ENCODE assay signal across 8 cellular contexts in genomic region chr12:57092876-57093411, GRCh38. TPM values are rescaled to one million over a fixed set of nuclear protein-coding genes. Genes with fewer than 3 reads are reported as not detected.
DNase-seq lines count a peak whose midpoint lies in the region; ATAC-seq and TF ChIP-seq lines count a peak whose summit lies in the region.
"Had no signal": no experiment of that assay in that cellular context is flagged by ENCODE, and none has a peak within 500 bp of the region (broad histone marks: within the 10 kb centered on the region; RNA-seq: fewer than 3 reads in every experiment).

No MANE protein-coding gene starts in this region.

- CTCF ChIA-PET in mammary epithelial cell (lab: Charles Lee; ENCODE audit: low non-redundant PET), result interaction anchor here (0.5 to 0.6 kb wide), 2 partner anchors 19 to 1119 kb away, joined by 4 to 8 read pairs; partner anchors contain the start of gene RAB5B

- no peaks in the 10 kb centered on the region for H3K27me3 ChIP-seq in HUES48 (ENCODE audit: control insufficient read depth, insufficient read depth, low read length)
- no peaks in the 10 kb centered on the region for H3K27me3 ChIP-seq in mammary epithelial cell (ENCODE audit: insufficient read depth, low read length)

- no peaks in the 10 kb centered on the region for H4K20me1 ChIP-seq in mammary epithelial cell (ENCODE audit: insufficient read depth, low read length)

- in situ Hi-C loops in mammary epithelial cell (cut with MboI; ENCODE audit: low sequenced_read_pairs in 2 of 2), result no loop called here

- dilution Hi-C loops in mammary epithelial cell (cut with HindIII; ENCODE audit: low sequenced_read_pairs), result no loop called here

- no peak for TF ChIP-seq POLR2A in lower leg skin (IDR thresholded peaks at IDR 0.05)

- H3K36me3 ChIP-seq in HUES48 (ENCODE audit: control insufficient read depth, insufficient read depth, low read length), result peaks cover 40% of the 10 kb centered on the region
- H3K36me3 ChIP-seq in mammary epithelial cell (ENCODE audit: insufficient read depth, low read length), result peaks cover 20% of the 10 kb centered on the region

- TF ChIP-seq CTCF in mammary epithelial cell (conservative IDR thresholded peaks at IDR 0.05 in 1 of 2, IDR thresholded peaks at IDR 0.05 in 1 of 2; ENCODE audit: extremely low read depth in 1 of 2, insufficient read depth in 1 of 2, low read depth in 1 of 2, low read length in 2 of 2) (no peak), lower leg skin (IDR thresholded peaks at IDR 0.05) (no peak)

- no peaks in the 10 kb centered on the region for H3K9me3 ChIP-seq in HUES48 (ENCODE audit: control insufficient read depth, insufficient read depth, low read length)
- no peaks in the 10 kb centered on the region for H3K9me3 ChIP-seq in mammary epithelial cell (replicated peaks; ENCODE audit: insufficient read depth, low read length)

- WGBS in mammary epithelial cell (ENCODE audit: low coverage, missing lambda C conversion rate), result 57% methylated on average over 1 of the region's 4 CpGs
- 67 to 73% methylated on average over 4 of the region's 4 CpGs for WGBS in lower leg skin, 2 donors

- no peak for ATAC-seq in HG02884 (IDR thresholded peaks at IDR 0.05; ENCODE audit: unreplicated experiment)
- no peak for ATAC-seq in GM21737 (IDR thresholded peaks at IDR 0.05; ENCODE audit: unreplicated experiment)

- H3K27ac ChIP-seq in HUES48 (ENCODE audit: low read depth, low read length) (peak overlapping the region; percentile 73), mammary epithelial cell (ENCODE audit: insufficient read depth, low read depth, low read length) (no peak overlapping the region)

- H3K4me2 ChIP-seq in mammary epithelial cell (ENCODE audit: insufficient read depth, low read depth, low read length), result peak overlapping the region; percentile 67

- H3K4me3 ChIP-seq in HUES48 (ENCODE audit: low read depth, low read length) (no peak overlapping the region), mammary epithelial cell (replicated peaks in 1 of 3; ENCODE audit: insufficient read depth in 1 of 3, low read depth in 2 of 3, low read length in 3 of 3) (no peak overlapping the region), skeletal muscle cell (ENCODE audit: low read depth, low read length) (peak overlapping the region; percentile 1), lower leg skin (ENCODE audit: low read depth, poor library complexity, severe bottlenecking) (no peak overlapping the region)

- no TSS peak for BruUV-seq in mammary epithelial cell (replicated peaks; lab: Mats Ljungman, UMichigan)

- no peak for DNase-seq in mammary epithelial cell
- no peak for DNase-seq in skeletal muscle cell (ENCODE audit: low read depth)
- no peak for DNase-seq in lower leg skin (ENCODE audit: low spot score in 2 of 2)
- DNase-seq: hippocampal formation, NCI-H446 treated with DMSO at 0.1 percent for 48 hours had no signal

- H3K9ac ChIP-seq in HUES48 (ENCODE audit: low read depth, low read length), result no peak overlapping the region
- no peak overlapping the region for H3K9ac ChIP-seq in mammary epithelial cell (ENCODE audit: insufficient read depth, low read length)

- H3K4me1 ChIP-seq in HUES48 (ENCODE audit: control insufficient read depth, insufficient read depth, low read length) (peaks cover 12% of the 10 kb centered on the region), mammary epithelial cell (ENCODE audit: insufficient read depth, low read length) (peaks cover 71% of the 10 kb centered on the region)

- H2AFZ ChIP-seq in mammary epithelial cell (ENCODE audit: low read depth, low read length), result no peak overlapping the region

- H3K79me2 ChIP-seq in mammary epithelial cell (ENCODE audit: insufficient read depth, low read length), result peaks cover 48% of the 10 kb centered on the region

- intact Hi-C loops in mammary epithelial cell (cut with micrococcal nuclease), result loop anchor here (1.0 kb wide), 2 partner anchors 24 to 85 kb away; no protein-coding TSS in a partner anchor
- intact Hi-C loops in lower leg skin (cut with DNase I; ENCODE audit: low total_unique reads), result no loop called here

RNA-seq across cellular contexts. Expression of gene NAB2, which starts 4.0 kb away (rescaled TPM):
- total RNA-seq in mammary epithelial cell (10 to 100 TPM; 33.8 to 35.3 TPM), lower leg skin (10 to 100 TPM; 44.1 to 89.6 (median 64.6) TPM)
- polyA plus RNA-seq in mammary epithelial cell, result 28.4 TPM
- polyA minus RNA-seq in mammary epithelial cell, result 66.6 TPM

RNA-seq across cellular contexts. Expression of gene NEMP1, which starts 14.4 kb away (rescaled TPM):
- total RNA-seq in mammary epithelial cell (10 to 100 TPM in 1 of 2 donors, 1 to 10 TPM in 1; 7.3 to 31.0 TPM), lower leg skin (1 to 10 TPM; 7.0 to 9.2 (median 7.9) TPM)
- 11.4 TPM for polyA plus RNA-seq in mammary epithelial cell
- polyA minus RNA-seq in mammary epithelial cell, result 22.2 TPM

RNA-seq across cellular contexts. Expression of gene STAT6, which starts 18.2 kb away (rescaled TPM):
- total RNA-seq in mammary epithelial cell (100 to 1,000 TPM in 1 of 2 donors, 10 to 100 TPM in 1; 65.3 to 150 TPM), lower leg skin (100 to 1,000 TPM; 105 to 210 (median 129) TPM)
- 170 TPM for polyA plus RNA-seq in mammary epithelial cell
- 136 TPM for polyA minus RNA-seq in mammary epithelial cell

RNA-seq across cellular contexts. Expression of gene LRP1, which starts 35.3 kb away (rescaled TPM):
- total RNA-seq in mammary epithelial cell, result 10 to 100 TPM; 33.2 to 57.0 TPM
- 11.3 TPM for polyA plus RNA-seq in mammary epithelial cell
- polyA minus RNA-seq in mammary epithelial cell, result 75.1 TPM
- 100 to 1,000 TPM in 2 of 4 donors, 10 to 100 TPM in 2; 93.4 to 156 (median 101) TPM for total RNA-seq in lower leg skin

RNA-seq across cellular contexts. Expression of gene MYO1A, which starts 43.0 kb away (rescaled TPM):
- total RNA-seq in mammary epithelial cell (not detected), lower leg skin (1 to 10 TPM in 1 of 4 donors, under 1 TPM in 2, not detected in 1; 0.30 to 2.0 (median 0.39) TPM)
- 0.03 TPM for polyA plus RNA-seq in mammary epithelial cell
- not detected for polyA minus RNA-seq in mammary epithelial cell
